ENCODE assay signal across 1 cellular context in genomic region chr1:228841632-228842031, GRCh38.
TF ChIP-seq lines count a peak whose summit lies in the region.

No MANE protein-coding gene starts in this region.

TF ChIP-seq in IMR-90, 13 proteins besides CTCF, POLR2A, EP300 and RAD21:
- TF ChIP-seq SMC3 (IDR thresholded peaks at IDR 0.05; ENCODE audit: low read depth, low read length): no peak
TF ChIP-seq in IMR-90: peak in this region for 0.
